In genomic region chr20:15179426-15180190, GRCh38 we compare ENCODE assay signal across 17 cellular contexts.
DNase-seq lines count a peak whose midpoint lies in the region.
"Had no signal": no experiment of that assay in that cellular context is flagged by ENCODE, and none has a peak within 500 bp of the region (broad histone marks: within the 10 kb centered on the region; RNA-seq: fewer than 3 reads in every experiment).

No MANE protein-coding gene starts in this region.

- no peaks in the 10 kb centered on the region for H3K36me3 ChIP-seq in Karpas-422 (ENCODE audit: insufficient read depth, low read length)
- H3K36me3 ChIP-seq: SJCRH30 had no signal

- H3K4me1 ChIP-seq in Karpas-422 (ENCODE audit: low read length): no peaks in the 10 kb centered on the region
- H3K4me1 ChIP-seq: Caco-2, SJCRH30 had no signal

- H3K4me3 ChIP-seq in Karpas-422 (ENCODE audit: low read length): no peak overlapping the region
- H3K4me3 ChIP-seq: SJCRH30 had no signal

- H2AFZ ChIP-seq in Karpas-422 (ENCODE audit: low read length): no peak overlapping the region

- H3K79me2 ChIP-seq in Karpas-422 (ENCODE audit: low read length): no peaks in the 10 kb centered on the region

- H3K27me3 ChIP-seq in Karpas-422 (ENCODE audit: low read length): no peaks in the 10 kb centered on the region
- H3K27me3 ChIP-seq: SJCRH30 had no signal

- no peak overlapping the region for H3K4me2 ChIP-seq in Karpas-422 (ENCODE audit: low read depth, low read length, poor library complexity, severe bottlenecking)

- peak; percentile 69 for DNase-seq in Ammon's horn (ENCODE audit: low spot score)
- DNase-seq in NCI-H2171 treated with DMSO at 0.1 percent for 48 hours (lab: John Stamatoyannopoulos, UW): peak; percentile 91
- DNase-seq in cerebellar cortex (ENCODE audit: low spot score): peak; percentile 98
- peak; percentile 44 for DNase-seq in pons (ENCODE audit: low spot score)
- no peak for DNase-seq in Karpas-422
- DNase-seq in NCI-H2029 treated with DMSO at 0.1 percent for 48 hours (lab: John Stamatoyannopoulos, UW): no peak
- no peak for DNase-seq in NCI-H345 (lab: John Stamatoyannopoulos, UW)
- DNase-seq: Caco-2; CD4-positive, CD25-positive, alpha-beta regulatory T cell; DMS53; H7; MM.1S; NCI-H1417; NCI-H187 treated with DMSO at 0.1 percent for 48 hours; NCI-H526; RPMI8226; SJCRH30 had no signal

- H3K9me3 ChIP-seq in Karpas-422 (ENCODE audit: low read length): peaks cover 4% of the 10 kb centered on the region
- H3K9me3 ChIP-seq: SJCRH30 had no signal

- no peak overlapping the region for H3K9ac ChIP-seq in Karpas-422 (ENCODE audit: low read length)

- no peaks in the 10 kb centered on the region for H4K20me1 ChIP-seq in Karpas-422 (ENCODE audit: insufficient read depth, low read depth, low read length)

- H3K27ac ChIP-seq in Karpas-422 (ENCODE audit: low read length): no peak overlapping the region
- H3K27ac ChIP-seq: SJCRH30 had no signal

- no peaks in the 10 kb centered on the region for H3K9me2 ChIP-seq in Karpas-422 (replicated peaks; ENCODE audit: insufficient read depth, low read length)

Comparison
In these comparisons a context has a peak if more than half of its experiments do, and no peak if none do; other contexts are left out.
1. DNase-seq: peak in Ammon's horn (single experiment), NCI-H2171 treated with DMSO at 0.1 percent for 48 hours (single experiment), cerebellar cortex (single experiment) and pons (single experiment); none in Karpas-422 (single experiment), NCI-H2029 treated with DMSO at 0.1 percent for 48 hours (single experiment) and NCI-H345 (single experiment).